In genomic region chr11:88337342-88338222, GRCh38 we compare ENCODE assay signal across 8 cellular contexts.
DNase-seq lines count a peak whose midpoint lies in the region; ATAC-seq and TF ChIP-seq lines count a peak whose summit lies in the region.

TSS of gene CTSC (minus strand) at chr11:88337736. CDS start at chr11:88337672, 64 bp downstream.

- peak within 1 kb of the TSS; percentile 91 for H3K4me3 ChIP-seq in astrocyte of the spinal cord (ENCODE audit: low read depth, low read length)
- peak within 1 kb of the TSS; percentile 98 for H3K4me3 ChIP-seq in iPS DF 6.9 (ENCODE audit: low read length)
- H3K4me3 ChIP-seq in skeletal muscle cell (ENCODE audit: low read depth, low read length), result peak within 1 kb of the TSS; percentile 83

- H3K36me3 ChIP-seq in iPS DF 6.9 (ENCODE audit: control insufficient read depth, insufficient read depth, low read length), result peaks cover 6% of the 10 kb centered on the region; the same call in 1 of the 2 replicates

- no peak within 1 kb of the TSS for H3K27ac ChIP-seq in iPS DF 6.9 (ENCODE audit: low read length)

- H3K27me3 ChIP-seq in iPS DF 6.9 (ENCODE audit: control insufficient read depth, insufficient read depth, low read length), result no peaks in the 10 kb centered on the region

- in situ Hi-C loops in astrocyte of the spinal cord (cut with HindIII; ENCODE audit: low sequenced_read_pairs), result no loop called here

- H3K9me3 ChIP-seq in iPS DF 6.9 (ENCODE audit: control insufficient read depth, insufficient read depth, low read length), result no peaks in the 10 kb centered on the region

- WGBS in iPS DF 6.9 (ENCODE audit: insufficient coverage, insufficient read length), result no CpG with 5 or more reads among the region's 57 CpGs

- H3K4me1 ChIP-seq in iPS DF 6.9 (ENCODE audit: control insufficient read depth, insufficient read depth, low read length), result no peaks in the 10 kb centered on the region

- ATAC-seq in GM18517 (IDR thresholded peaks at IDR 0.05; ENCODE audit: unreplicated experiment) (peak; percentile 91), HG02943 (IDR thresholded peaks at IDR 0.05; ENCODE audit: low read depth, unreplicated experiment) (peak; percentile 86)

- DNase-seq in NCI-H2081 (lab: John Stamatoyannopoulos, UW) (peak; percentile 92 to 93), T1000 (lab: John Stamatoyannopoulos, UW) (peak; percentile 29), astrocyte of the spinal cord (ENCODE audit: low read depth, low spot score) (peak; percentile 87), iPS DF 6.9 (ENCODE audit: low read depth, low spot score) (peak; percentile 67), skeletal muscle cell (ENCODE audit: low read depth) (peak; percentile 53), COR-L47 (lab: John Stamatoyannopoulos, UW) (no peak)

- no peak for TF ChIP-seq CTCF in astrocyte of the spinal cord (IDR thresholded peaks at IDR 0.05; ENCODE audit: low read depth, low read length)
